In genomic region chr2:178782236-178782635, GRCh38 we compare ENCODE assay signal across 17 cellular contexts. TPM values are rescaled to one million over a fixed set of nuclear protein-coding genes. Genes with fewer than 3 reads are reported as not detected.
"Had no signal": no experiment of that assay in that cellular context is flagged by ENCODE, and none has a peak within 500 bp of the region (broad histone marks: within the 10 kb centered on the region; RNA-seq: fewer than 3 reads in every experiment).

No MANE protein-coding gene starts in this region.

- DNase-seq: activated CD4-positive, alpha-beta T cell treated with anti-CD3 and anti-CD28 coated beads, Interleukin-2, amount 50 U/mL, for 48 hours; activated CD4-positive, CD25-positive, alpha-beta regulatory T cell treated with anti-CD3 and anti-CD28 coated beads, Interleukin-2, amount 50 U/mL, for 72 hours; activated CD8-positive, alpha-beta memory T cell treated with anti-CD3 and anti-CD28 coated beads, Interleukin-2, amount 10 ng/mL, durations not matched to agents 7 days and 5 days; activated effector memory CD4-positive, alpha-beta T cell treated with anti-CD3 and anti-CD28 coated beads, Interleukin-2, amount 50 U/mL, for 16 hours; activated naive CD8-positive, alpha-beta T cell treated with anti-CD3 and anti-CD28 coated beads for 36 hours; activated T-cell treated with anti-CD3 and anti-CD28 coated beads, Interleukin-2, amount 50 U/mL, for 4 hours; anterior cingulate cortex; head of caudate nucleus; islet precursor cell; left ventricle myocardium superior; nephron progenitor cell; stimulated activated CD4-positive, alpha-beta T cell treated with anti-CD3 and anti-CD28 coated beads, Interleukin-4, amount 100 ng/mL, for 1 hour; stimulated activated CD8-positive, alpha-beta memory T cell treated with anti-CD3 and anti-CD28 coated beads, Interleukin-4, amount 100 ng/mL, for 48 hours; stimulated activated naive CD8-positive, alpha-beta T cell treated with anti-CD3 and anti-CD28 coated beads, Interleukin-15, Interleukin-2, amounts not matched to agents 100 U/mL and 50 U/mL, for 24 hours had no signal

- H3K27ac ChIP-seq: esophagus muscularis mucosa, suprapubic skin had no signal

- H3K27me3 ChIP-seq: esophagus muscularis mucosa, suprapubic skin had no signal

- H3K4me3 ChIP-seq: esophagus muscularis mucosa, suprapubic skin had no signal

- H3K4me1 ChIP-seq: esophagus muscularis mucosa, suprapubic skin had no signal

- H3K36me3 ChIP-seq: suprapubic skin had no signal

- H3K9me3 ChIP-seq: esophagus muscularis mucosa, suprapubic skin had no signal

- ATAC-seq: activated CD8-positive, alpha-beta memory T cell treated with anti-CD3 and anti-CD28 coated beads, Interleukin-2, amount 10 ng/mL, durations not matched to agents 7 days and 5 days; activated T-cell treated with anti-CD3 and anti-CD28 coated beads, Interleukin-2, amount 50 U/mL, for 4 hours; stimulated activated naive CD8-positive, alpha-beta T cell treated with anti-CD3 and anti-CD28 coated beads, Interleukin-15, Interleukin-2, amounts not matched to agents 100 U/mL and 50 U/mL, for 24 hours had no signal

RNA-seq across cellular contexts. Expression of gene TTN, which starts 25.0 kb away (rescaled TPM):
- total RNA-seq: chondrocyte had no signal
